ENCODE assay signal across 23 cellular contexts in genomic region chr15:75662823-75663519, GRCh38. TPM values are rescaled to one million over a fixed set of nuclear protein-coding genes. Genes with fewer than 3 reads are reported as not detected.
DNase-seq lines count a peak whose midpoint lies in the region; ATAC-seq and TF ChIP-seq lines count a peak whose summit lies in the region.
"Had no signal": no experiment of that assay in that cellular context is flagged by ENCODE, and none has a peak within 500 bp of the region (broad histone marks: within the 10 kb centered on the region; RNA-seq: fewer than 3 reads in every experiment).

No MANE protein-coding gene starts in this region.

- H3K9me3 Mint-ChIP-seq in Caco-2 (ENCODE audit: unreplicated experiment) (no peaks in the 10 kb centered on the region), neural progenitor cell (no peaks in the 10 kb centered on the region)
- no peaks in the 10 kb centered on the region for H3K9me3 Mint-ChIP-seq in activated naive CD8-positive, alpha-beta T cell treated with anti-CD3 and anti-CD28 coated beads, Interleukin-2, amount 50 U/mL, for 24 hours
- H3K9me3 Mint-ChIP-seq: activated naive CD8-positive, alpha-beta T cell treated with anti-CD3 and anti-CD28 coated beads for 36 hours; activated T-helper 1 cell treated with anti-CD3 and anti-CD28 coated beads, Interleukin-12 subunit alpha, Interleukin-12 subunit beta, Interleukin-2, Interleukin-4 antibody, amounts not matched to agents 30 ng/mL and 10 ng/mL and 1 ng/mL, durations not matched to agents 14 hours and 24 hours and 36 hours; CD4-positive, CD25-positive, alpha-beta regulatory T cell; IgD-negative memory B cell; memory B cell; natural killer cell had no signal

- intact Hi-C loops in Caco-2 (cut with micrococcal nuclease; ENCODE audit: unreplicated experiment): no loop called here

- no peak overlapping the region for H3K4me2 ChIP-seq in neural progenitor cell

- H3K27me3 Mint-ChIP-seq in Caco-2 (ENCODE audit: insufficient read depth, unreplicated experiment) (no peaks in the 10 kb centered on the region), neural progenitor cell (ENCODE audit: insufficient read depth, low read depth) (peaks cover 2% of the 10 kb centered on the region)
- H3K27me3 Mint-ChIP-seq in activated naive CD8-positive, alpha-beta T cell treated with anti-CD3 and anti-CD28 coated beads, Interleukin-2, amount 50 U/mL, for 24 hours: no peaks in the 10 kb centered on the region
- H3K27me3 Mint-ChIP-seq: activated naive CD8-positive, alpha-beta T cell treated with anti-CD3 and anti-CD28 coated beads for 36 hours; CD4-positive, CD25-positive, alpha-beta regulatory T cell had no signal

- TF ChIP-seq CTCF in Caco-2 (IDR thresholded peaks at IDR 0.05; ENCODE audit: insufficient read depth in 1 of 2, low read depth in 1 of 2, low read length in 1 of 2, severe bottlenecking in 1 of 2, unreplicated experiment in 1 of 2) (no peak), foreskin keratinocyte (conservative IDR thresholded peaks at IDR 0.05) (no peak), GM10266 (IDR thresholded peaks at IDR 0.05; ENCODE audit: control insufficient read depth, insufficient read depth, low read depth, missing control alignments) (no peak), neural progenitor cell (IDR thresholded peaks at IDR 0.05) (no peak)

- CTCF ChIA-PET in Caco-2 (lab: Charles Lee): interaction anchor here (1.6 kb wide), 1 partner anchor 16 kb away, joined by 9 read pairs; the partner anchor contains the start of gene SNX33

- no peaks in the 10 kb centered on the region for H3K27me3 ChIP-seq in Caco-2 (replicated peaks; ENCODE audit: control insufficient read depth, insufficient read depth, low read length)
- no peaks in the 10 kb centered on the region for H3K27me3 ChIP-seq in foreskin keratinocyte
- no peaks in the 10 kb centered on the region for H3K27me3 ChIP-seq in neural progenitor cell
- H3K27me3 ChIP-seq: heart right ventricle, SJCRH30 had no signal

- no TSS peak for BruUV-seq in Caco-2 (replicated peaks; lab: Mats Ljungman, UMichigan)

- H3K9ac ChIP-seq in neural progenitor cell: no peak overlapping the region

- H3K9me3 ChIP-seq in Caco-2: no peaks in the 10 kb centered on the region
- H3K9me3 ChIP-seq in neural progenitor cell (ENCODE audit: low read depth): no peaks in the 10 kb centered on the region
- H3K9me3 ChIP-seq: heart right ventricle, psoas muscle, SJCRH30 had no signal

- H3K4me3 Mint-ChIP-seq in Caco-2 (ENCODE audit: unreplicated experiment): no peak overlapping the region
- no peak overlapping the region for H3K4me3 Mint-ChIP-seq in activated naive CD8-positive, alpha-beta T cell treated with anti-CD3 and anti-CD28 coated beads, Interleukin-2, amount 50 U/mL, for 24 hours
- no peak overlapping the region for H3K4me3 Mint-ChIP-seq in neural progenitor cell
- H3K4me3 Mint-ChIP-seq: activated naive CD8-positive, alpha-beta T cell treated with anti-CD3 and anti-CD28 coated beads for 36 hours; activated T-helper 1 cell treated with anti-CD3 and anti-CD28 coated beads, Interleukin-12 subunit alpha, Interleukin-12 subunit beta, Interleukin-2, Interleukin-4 antibody, amounts not matched to agents 30 ng/mL and 10 ng/mL and 1 ng/mL, durations not matched to agents 14 hours and 24 hours and 36 hours; CD4-positive, CD25-positive, alpha-beta regulatory T cell; IgD-negative memory B cell; memory B cell; natural killer cell had no signal

- peak overlapping the region; percentile 75 for H3K27ac Mint-ChIP-seq in Caco-2 (ENCODE audit: unreplicated experiment)
- no peak overlapping the region for H3K27ac Mint-ChIP-seq in activated naive CD8-positive, alpha-beta T cell treated with anti-CD3 and anti-CD28 coated beads, Interleukin-2, amount 50 U/mL, for 24 hours
- no peak overlapping the region for H3K27ac Mint-ChIP-seq in neural progenitor cell
- H3K27ac Mint-ChIP-seq: activated naive CD8-positive, alpha-beta T cell treated with anti-CD3 and anti-CD28 coated beads for 36 hours; activated T-helper 1 cell treated with anti-CD3 and anti-CD28 coated beads, Interleukin-12 subunit alpha, Interleukin-12 subunit beta, Interleukin-2, Interleukin-4 antibody, amounts not matched to agents 30 ng/mL and 10 ng/mL and 1 ng/mL, durations not matched to agents 14 hours and 24 hours and 36 hours; IgD-negative memory B cell; memory B cell; natural killer cell had no signal

- peaks cover 64% of the 10 kb centered on the region for H3K4me1 ChIP-seq in Caco-2
- peaks cover 51% of the 10 kb centered on the region for H3K4me1 ChIP-seq in foreskin keratinocyte
- H3K4me1 ChIP-seq in neural progenitor cell: no peaks in the 10 kb centered on the region

- no peaks in the 10 kb centered on the region; the same call in none of the 2 replicates for H3K36me3 ChIP-seq in Caco-2 (ENCODE audit: control insufficient read depth, insufficient read depth, low read length)
- no peaks in the 10 kb centered on the region for H3K36me3 ChIP-seq in neural progenitor cell
- H3K36me3 ChIP-seq: SJCRH30 had no signal

- H3F3A ChIP-seq in neural progenitor cell (ENCODE audit: low read depth): no peaks in the 10 kb centered on the region

- H4K20me1 ChIP-seq in neural progenitor cell (ENCODE audit: low read depth): peaks cover 16% of the 10 kb centered on the region

- H3K4me1 Mint-ChIP-seq in Caco-2 (ENCODE audit: low read depth, unreplicated experiment) (peaks cover 58% of the 10 kb centered on the region), neural progenitor cell (peaks cover 7% of the 10 kb centered on the region)
- peaks cover 1% of the 10 kb centered on the region for H3K4me1 Mint-ChIP-seq in activated naive CD8-positive, alpha-beta T cell treated with anti-CD3 and anti-CD28 coated beads, Interleukin-2, amount 50 U/mL, for 24 hours
- H3K4me1 Mint-ChIP-seq: activated naive CD8-positive, alpha-beta T cell treated with anti-CD3 and anti-CD28 coated beads for 36 hours; CD4-positive, CD25-positive, alpha-beta regulatory T cell; IgD-negative memory B cell; memory B cell had no signal

- no peak for DNase-seq in Caco-2
- DNase-seq in SHP77 (lab: John Stamatoyannopoulos, UW): peak; percentile 42 to 68
- DNase-seq in foreskin keratinocyte: no peak
- DNase-seq in GM10266 (ENCODE audit: extremely low spot score): no peak
- no peak for DNase-seq in NCI-H526 (lab: John Stamatoyannopoulos, UW)
- no peak for DNase-seq in activated naive CD8-positive, alpha-beta T cell treated with anti-CD3 and anti-CD28 coated beads, Interleukin-2, amount 50 U/mL, for 24 hours
- DNase-seq in neural progenitor cell (ENCODE audit: low spot score): no peak
- DNase-seq: activated naive CD8-positive, alpha-beta T cell treated with anti-CD3 and anti-CD28 coated beads for 36 hours; CD4-positive, CD25-positive, alpha-beta regulatory T cell; DMS79 treated with DMSO at 0.1 percent for 48 hours; heart right ventricle; natural killer cell; NCI-H1930; NCI-H510A; SJCRH30; stimulated activated CD4-positive, alpha-beta T cell treated with anti-CD3 and anti-CD28 coated beads, Interleukin-12 subunit alpha, Interleukin-12 subunit beta, amount 100 ng/mL, for 4 hours; T-helper 2 cell had no signal

- H3K4me3 ChIP-seq in Caco-2 (ENCODE audit: low read depth, low read length) (no peak overlapping the region), skin epidermis (no peak overlapping the region), neural progenitor cell (no peak overlapping the region)
- H3K4me3 ChIP-seq: heart right ventricle, psoas muscle, SJCRH30 had no signal

- H3K27ac ChIP-seq in foreskin keratinocyte: peak overlapping the region; percentile 5
- H3K27ac ChIP-seq in skin epidermis: peak overlapping the region in 20 of 21 experiments; percentile 28 to 92 (median 85)
- no peak overlapping the region for H3K27ac ChIP-seq in neural progenitor cell
- H3K27ac ChIP-seq: psoas muscle, SJCRH30 had no signal

- POLR2A ChIA-PET in Caco-2 (lab: Charles Lee): interaction anchor here (1.0 kb wide), 1 partner anchor 15 kb away, joined by 4 read pairs; the partner anchor contains the start of gene SNX33

- no peak for ATAC-seq in foreskin keratinocyte
- ATAC-seq in activated naive CD8-positive, alpha-beta T cell treated with anti-CD3 and anti-CD28 coated beads, Interleukin-2, amount 50 U/mL, for 24 hours: no peak
- ATAC-seq: heart right ventricle, natural killer cell, psoas muscle had no signal

- no peaks in the 10 kb centered on the region for H3K79me2 ChIP-seq in neural progenitor cell (ENCODE audit: low read depth)

- H2AFZ ChIP-seq in neural progenitor cell (replicated peaks): no peak overlapping the region

- peaks cover 21% of the 10 kb centered on the region for H3K36me3 Mint-ChIP-seq in Caco-2 (ENCODE audit: insufficient read depth, unreplicated experiment)
- no peaks in the 10 kb centered on the region for H3K36me3 Mint-ChIP-seq in activated naive CD8-positive, alpha-beta T cell treated with anti-CD3 and anti-CD28 coated beads, Interleukin-2, amount 50 U/mL, for 24 hours (ENCODE audit: low read depth)
- peaks cover 3% of the 10 kb centered on the region for H3K36me3 Mint-ChIP-seq in neural progenitor cell
- H3K36me3 Mint-ChIP-seq: activated naive CD8-positive, alpha-beta T cell treated with anti-CD3 and anti-CD28 coated beads for 36 hours; CD4-positive, CD25-positive, alpha-beta regulatory T cell; IgD-negative memory B cell; memory B cell; natural killer cell had no signal

RNA-seq across cellular contexts. Expression of gene SNX33, which starts 15.3 kb away (rescaled TPM):
- 17.9 and 19.4 TPM in 2 replicates for total RNA-seq in Caco-2 (2022)
- 26.7 and 28.9 TPM in 2 replicates for total RNA-seq in foreskin keratinocyte
- polyA plus RNA-seq in foreskin keratinocyte: 26.2 and 28.3 TPM in 2 replicates
- total RNA-seq in neural progenitor cell (ENCODE audit: low replicate concordance): 10.1 and 20.7 TPM in 2 replicates

RNA-seq across cellular contexts. Expression of gene IMP3, which starts 22.9 kb away (rescaled TPM):
- 58.4 and 60.4 TPM in 2 replicates for total RNA-seq in Caco-2 (2022)
- total RNA-seq in foreskin keratinocyte: 91.3 and 101 TPM in 2 replicates
- polyA plus RNA-seq in foreskin keratinocyte: 105 and 115 TPM in 2 replicates
- total RNA-seq in neural progenitor cell (ENCODE audit: low replicate concordance): 62.1 and 96.1 TPM in 2 replicates

RNA-seq across cellular contexts. Expression of gene SNUPN, which starts 37.4 kb away (rescaled TPM):
- 10.6 and 12.5 TPM in 2 replicates for total RNA-seq in Caco-2 (2022)
- total RNA-seq in foreskin keratinocyte: 21.5 and 22.0 TPM in 2 replicates
- 21.6 and 21.7 TPM in 2 replicates for polyA plus RNA-seq in foreskin keratinocyte
- total RNA-seq in neural progenitor cell (ENCODE audit: low replicate concordance): 18.4 and 20.7 TPM in 2 replicates

RNA-seq across cellular contexts. Expression of gene CSPG4, which starts 49.7 kb away (rescaled TPM):
- total RNA-seq in Caco-2 (2022): 0.12 and 0.20 TPM in 2 replicates
- 6.0 and 13.3 TPM in 2 replicates for total RNA-seq in foreskin keratinocyte
- 2.7 and 5.1 TPM in 2 replicates for polyA plus RNA-seq in foreskin keratinocyte
- 0.07 and 0.37 TPM in 2 replicates for total RNA-seq in neural progenitor cell (ENCODE audit: low replicate concordance)
- total RNA-seq: activated naive CD8-positive, alpha-beta T cell treated with anti-CD3 and anti-CD28 coated beads for 36 hours; activated T-helper 1 cell treated with anti-CD3 and anti-CD28 coated beads, Interleukin-12 subunit alpha, Interleukin-12 subunit beta, Interleukin-2, Interleukin-4 antibody, amounts not matched to agents 30 ng/mL and 10 ng/mL and 1 ng/mL, durations not matched to agents 14 hours and 24 hours and 36 hours; CD4-positive, CD25-positive, alpha-beta regulatory T cell; OCI-LY7 had no signal
- polyA plus RNA-seq: CD4-positive, CD25-positive, alpha-beta regulatory T cell; IgD-negative memory B cell had no signal

Comparison
In these comparisons a context has a peak if more than half of its experiments do, and no peak if none do; other contexts are left out.
1. DNase-seq: peak in SHP77 (2 of 2); none in Caco-2 (0 of 2), foreskin keratinocyte (0 of 2), GM10266 (single experiment), NCI-H526 (0 of 2), activated naive CD8-positive, alpha-beta T cell treated with anti-CD3 and anti-CD28 coated beads, Interleukin-2, amount 50 U/mL, for 24 hours (single experiment) and neural progenitor cell (single experiment).